In the genomic region with DNA sequence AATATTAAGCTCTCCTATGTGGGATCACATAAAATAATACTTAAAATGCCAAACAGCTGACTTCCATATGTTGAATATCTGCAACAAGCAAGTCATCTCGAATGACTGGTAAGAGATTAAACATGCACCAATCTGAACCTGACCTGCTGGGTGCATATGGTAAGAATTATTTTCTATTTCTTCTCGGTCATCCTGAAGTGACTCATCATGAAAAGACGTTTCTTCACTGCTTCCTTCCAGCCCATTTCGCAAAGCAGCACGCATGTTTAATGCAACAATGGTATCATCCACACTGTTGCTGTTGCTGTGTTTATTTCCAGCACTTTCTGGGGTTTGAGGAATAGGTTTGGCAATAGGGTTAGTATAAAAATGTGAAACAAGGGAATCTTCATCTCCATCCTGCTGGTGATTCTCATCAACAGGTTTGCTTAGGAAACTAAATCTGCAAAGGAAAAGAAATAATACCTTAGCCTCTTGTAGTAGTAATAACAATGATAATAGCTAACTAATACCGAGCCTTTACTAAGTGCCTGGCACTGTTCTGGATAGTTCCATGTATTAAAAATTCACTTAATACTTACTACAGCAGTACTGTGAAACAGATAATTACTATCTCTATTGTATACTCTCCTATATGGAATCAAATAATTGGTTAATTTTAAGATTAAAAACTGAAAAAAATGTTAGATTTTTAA, we compare ENCODE assay signal across 9 cellular contexts. TPM values are rescaled to one million over a fixed set of nuclear protein-coding genes. Genes with fewer than 3 reads are reported as not detected.
A peak's percentile ranks its signal among the peaks of the same experiment; 100 is the strongest.
DNase-seq lines count a peak whose midpoint lies in the region; ATAC-seq and TF ChIP-seq lines count a peak whose summit lies in the region.
"Had no signal": no experiment of that assay in that cellular context is flagged by ENCODE, and none has a peak within 500 bp of the region (broad histone marks: within the 10 kb centered on the region; RNA-seq: fewer than 3 reads in every experiment).

No MANE protein-coding gene starts in this region.

- no peak overlapping the region for H2BK120ac ChIP-seq in neuronal stem cell (ENCODE audit: low read depth, low read length)

- H3K27ac ChIP-seq in Panc1 (ENCODE audit: low read length), result no peak overlapping the region
- no peak overlapping the region for H3K27ac ChIP-seq in neuronal stem cell (replicated peaks; ENCODE audit: low read length)

- no CpG with 5 or more reads among the region's 6 CpGs for WGBS in neuronal stem cell (ENCODE audit: extremely low coverage in 2 of 2, insufficient read length in 2 of 2, insufficient replicate concordance in 1 of 2), 2 donors

- ATAC-seq in Panc1 (no peak), esophagus mucosa (peak; percentile 94), GM18909 (IDR thresholded peaks at IDR 0.05; ENCODE audit: poor library complexity, unreplicated experiment) (no peak)

- no peak overlapping the region for H2AK5ac ChIP-seq in neuronal stem cell (ENCODE audit: low read depth, low read length)

- no peak overlapping the region for H2BK15ac ChIP-seq in neuronal stem cell (ENCODE audit: low read length)

- H2BK12ac ChIP-seq in neuronal stem cell (ENCODE audit: low read length), result no peak overlapping the region

- no peak overlapping the region for H3K23ac ChIP-seq in neuronal stem cell (ENCODE audit: low read depth, low read length, poor library complexity)

- no peak overlapping the region for H4K91ac ChIP-seq in neuronal stem cell (ENCODE audit: low read depth, low read length, poor library complexity)

- H3K14ac ChIP-seq in neuronal stem cell (ENCODE audit: low read length), result no peak overlapping the region

- H3K4me1 ChIP-seq in Panc1 (ENCODE audit: control insufficient read depth, insufficient read depth, low read length) (no peaks in the 10 kb centered on the region), neuronal stem cell (ENCODE audit: control insufficient read depth in 2 of 2, insufficient read depth in 1 of 2, low read depth in 1 of 2, low read length in 2 of 2) (no peaks in the 10 kb centered on the region)

- peaks cover 82% of the 10 kb centered on the region for H3K36me3 ChIP-seq in Panc1 (ENCODE audit: control insufficient read depth, insufficient read depth, low read length)
- peaks cover 34 to 100% of the 10 kb centered on the region in 2 donors for H3K36me3 ChIP-seq in neuronal stem cell (replicated peaks in 1 of 2; ENCODE audit: control insufficient read depth in 2 of 2, insufficient read depth in 2 of 2, low read length in 2 of 2)

- H2AFZ ChIP-seq in neuronal stem cell (ENCODE audit: low read length), result no peak overlapping the region

- CTCF ChIA-PET in Panc1 (lab: Charles Lee), result no interaction called here

- H3K9me3 ChIP-seq in Panc1 (ENCODE audit: control insufficient read depth, insufficient read depth, low read depth, low read length) (no peaks in the 10 kb centered on the region), neuronal stem cell (replicated peaks in 1 of 2; ENCODE audit: control insufficient read depth in 2 of 2, insufficient read depth in 1 of 2, low read depth in 1 of 2, low read length in 2 of 2) (no peaks in the 10 kb centered on the region)

- no peak overlapping the region for H4K8ac ChIP-seq in neuronal stem cell (ENCODE audit: low read depth, low read length)

- H2BK5ac ChIP-seq in neuronal stem cell (ENCODE audit: low read length), result no peak overlapping the region

- no peak overlapping the region for H3K9ac ChIP-seq in neuronal stem cell (ENCODE audit: low read depth, low read length, poor library complexity)

- intact Hi-C loops in Panc1 (cut with micrococcal nuclease; ENCODE audit: unreplicated experiment), result no loop called here

- BruUV-seq in Panc1 (replicated peaks; lab: Mats Ljungman, UMichigan), result no TSS peak

- H3K79me1 ChIP-seq in neuronal stem cell (ENCODE audit: low read depth, low read length), result peaks cover 2% of the 10 kb centered on the region

- no peak overlapping the region for H3K4me2 ChIP-seq in neuronal stem cell (ENCODE audit: insufficient read depth, low read length, poor library complexity, severe bottlenecking)

- no peak overlapping the region for H3K4ac ChIP-seq in neuronal stem cell (ENCODE audit: low read length)

- TF ChIP-seq CTCF in Panc1 (IDR thresholded peaks at IDR 0.05) (no peak), retinal pigment epithelial cell (conservative IDR thresholded peaks at IDR 0.05; ENCODE audit: low read depth, low read length) (no peak)

- H3K4me3 ChIP-seq in Panc1 (ENCODE audit: low read depth in 2 of 2, low read length in 2 of 2) (no peak overlapping the region), retinal pigment epithelial cell (ENCODE audit: low read length) (no peak overlapping the region), neuronal stem cell (ENCODE audit: low read length in 2 of 2) (no peak overlapping the region)

- peak; percentile 97 for DNase-seq in ELR (ENCODE audit: low read depth)
- DNase-seq in Panc1 (ENCODE audit: low read depth, low spot score), result peak; percentile 5
- peak; percentile 34 for DNase-seq in retinal pigment epithelial cell (ENCODE audit: low read depth)
- DNase-seq in neuronal stem cell (ENCODE audit: low spot score), result no peak
- no peak for DNase-seq in activated naive CD4-positive, alpha-beta T cell treated with Interleukin-2 at 50 U/mL for 16 hours
- no peak for DNase-seq in DMS79 treated with DMSO at 0.1 percent for 48 hours (lab: John Stamatoyannopoulos, UW)
- DNase-seq: effector CD4-positive, alpha-beta T cell had no signal

- H3K27me3 ChIP-seq in Panc1 (ENCODE audit: control insufficient read depth, insufficient read depth, low read length) (no peaks in the 10 kb centered on the region), neuronal stem cell (ENCODE audit: control insufficient read depth in 3 of 3, insufficient read depth in 3 of 3, low read depth in 1 of 3, low read length in 3 of 3) (no peaks in the 10 kb centered on the region)

- POLR2A ChIA-PET in Panc1 (lab: Charles Lee), result no interaction called here

- no peak overlapping the region for H3K18ac ChIP-seq in neuronal stem cell (ENCODE audit: low read length)

- in situ Hi-C loops in Panc1 (cut with HindIII; ENCODE audit: low pct_unique_long_range_greater_than_20kb, low sequenced_read_pairs), result loop anchor here (5.0 kb wide), 1 partner anchor 41 kb away; no protein-coding TSS in a partner anchor

RNA-seq across cellular contexts. Expression of a gene that starts 52.0 kb away (rescaled TPM):
- 6.8 TPM for total RNA-seq in Panc1 (2021; ENCODE audit: unreplicated experiment)
- 5.3 TPM for polyA plus RNA-seq in Panc1 (2012; ENCODE audit: insufficient read length)
- total RNA-seq in esophagus mucosa, result 0.64 TPM
- 0.24 TPM for polyA plus RNA-seq in neuronal stem cell (2013, experiment 1 of 2)
- polyA plus RNA-seq in neuronal stem cell (2013, experiment 2 of 2), result 0.30 TPM

Comparison
In these comparisons a context has a peak if more than half of its experiments do, and no peak if none do; other contexts are left out.
1. DNase-seq: peak in ELR (single experiment), Panc1 (single experiment) and retinal pigment epithelial cell (single experiment); none in neuronal stem cell (single experiment), activated naive CD4-positive, alpha-beta T cell treated with Interleukin-2 at 50 U/mL for 16 hours (single experiment) and DMS79 treated with DMSO at 0.1 percent for 48 hours (single experiment).